Comparison of ENCODE assay signal across 12 cellular contexts in the genomic region with DNA sequence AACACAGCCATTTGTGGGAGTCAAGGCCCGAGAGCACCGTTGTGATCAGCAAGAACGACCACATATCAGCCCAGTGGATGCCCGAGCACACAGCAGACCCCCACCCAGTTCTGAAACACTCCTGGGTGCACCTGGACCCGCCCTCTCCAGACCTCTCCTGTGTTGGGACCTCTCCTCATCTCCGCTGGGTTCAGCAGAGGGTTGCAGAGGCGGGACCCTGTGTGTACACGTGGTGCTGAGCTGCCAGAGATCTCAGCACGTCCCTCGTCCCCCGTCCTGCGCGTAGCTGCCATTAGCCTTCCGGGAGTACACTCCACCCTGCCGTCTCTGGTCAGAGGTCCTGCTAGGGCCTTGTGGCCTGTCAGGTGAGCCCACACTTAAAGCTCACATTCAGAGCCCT.
"Had no signal": no experiment of that assay in that cellular context is flagged by ENCODE, and none has a peak within 500 bp of the region (broad histone marks: within the 10 kb centered on the region; RNA-seq: fewer than 3 reads in every experiment).

No MANE protein-coding gene starts in this region.

- ATAC-seq: foreskin keratinocyte had no signal

- H3K4me3 ChIP-seq: sigmoid colon, uterus had no signal

- H3K4me1 ChIP-seq: foreskin keratinocyte had no signal

- H3K27me3 ChIP-seq: foreskin keratinocyte, sigmoid colon, uterus had no signal

- DNase-seq: activated B cell treated with CpG ODN at 0.5 μM for 24 hours; activated CD4-positive, alpha-beta T cell treated with anti-CD3 and anti-CD28 coated beads, Interleukin-2, amount 10 ng/mL, durations not matched to agents 24 days and 14 days; activated CD8-positive, alpha-beta memory T cell treated with anti-CD3 and anti-CD28 coated beads for 24 hours; activated naive CD4-positive, alpha-beta T cell treated with anti-CD3 and anti-CD28 coated beads, Interleukin-2, amount 50 U/mL, for 16 hours; amygdala; foreskin keratinocyte; naive B cell; sigmoid colon; stimulated activated CD4-positive, alpha-beta T cell treated with anti-CD3 and anti-CD28 coated beads, Interleukin-12 subunit alpha, Interleukin-12 subunit beta, amount 100 ng/mL, for 4 hours; stimulated activated CD4-positive, alpha-beta T cell treated with anti-CD3 and anti-CD28 coated beads, Interleukin-2, amount 100 ng/mL, for 48 hours; T-helper 2 cell; uterus had no signal

- H3K9me3 ChIP-seq: sigmoid colon, uterus had no signal

- H3K27ac ChIP-seq: foreskin keratinocyte had no signal

- H3K36me3 ChIP-seq: uterus had no signal
